In the genomic region with DNA sequence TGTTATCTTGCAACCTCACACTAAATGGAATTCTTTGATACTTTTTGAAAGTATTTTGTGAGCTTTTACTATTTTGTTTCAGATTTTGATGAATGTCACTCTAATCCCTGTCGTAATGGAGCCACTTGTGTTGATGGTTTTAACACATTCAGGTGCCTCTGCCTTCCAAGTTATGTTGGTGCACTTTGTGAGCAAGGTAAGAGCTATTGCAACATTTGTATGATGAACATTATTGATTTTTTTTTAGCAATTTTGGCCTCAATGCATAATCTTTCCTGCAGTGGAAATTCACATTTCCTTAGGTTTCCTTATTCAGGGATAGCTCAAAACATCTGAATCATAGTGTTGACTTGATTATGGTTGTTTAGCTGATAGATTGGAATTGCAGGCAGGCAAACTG, we compare ENCODE assay signal across 2 cellular contexts.
TF ChIP-seq lines count a peak whose summit lies in the region.

No MANE protein-coding gene starts in this region.

TF ChIP-seq in IMR-90, 13 proteins besides CTCF, POLR2A, EP300 and RAD21 (continued from another document):
- TF ChIP-seq MXI1 (IDR thresholded peaks at IDR 0.05; ENCODE audit: borderline replicate concordance, low read depth, low read length) (no peak), ELK1 (IDR thresholded peaks at IDR 0.05; ENCODE audit: borderline replicate concordance, low read depth, low read length) (no peak), FOS (IDR thresholded peaks at IDR 0.05; ENCODE audit: low read depth, low read length) (no peak), RFX5 (IDR thresholded peaks at IDR 0.05; ENCODE audit: low read depth, low read length) (no peak), CHD1 (IDR thresholded peaks at IDR 0.05; ENCODE audit: low read depth, low read length) (no peak), BHLHE40 (IDR thresholded peaks at IDR 0.05; ENCODE audit: low read depth, low read length) (no peak), MAZ (IDR thresholded peaks at IDR 0.05; ENCODE audit: borderline replicate concordance, low read depth, low read length) (no peak), RCOR1 (IDR thresholded peaks at IDR 0.05; ENCODE audit: insufficient replicate concordance, low read length) (no peak)
- TF ChIP-seq, protein P1, sequence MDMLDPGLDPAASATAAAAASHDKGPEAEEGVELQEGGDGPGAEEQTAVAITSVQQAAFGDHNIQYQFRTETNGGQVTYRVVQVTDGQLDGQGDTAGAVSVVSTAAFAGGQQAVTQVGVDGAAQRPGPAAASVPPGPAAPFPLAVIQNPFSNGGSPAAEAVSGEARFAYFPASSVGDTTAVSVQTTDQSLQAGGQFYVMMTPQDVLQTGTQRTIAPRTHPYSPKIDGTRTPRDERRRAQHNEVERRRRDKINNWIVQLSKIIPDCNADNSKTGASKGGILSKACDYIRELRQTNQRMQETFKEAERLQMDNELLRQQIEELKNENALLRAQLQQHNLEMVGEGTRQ (IDR thresholded peaks at IDR 0.05; ENCODE audit: low read depth, low read length), result no peak

TF ChIP-seq in neural cell, 6 proteins besides CTCF, POLR2A, EP300 and RAD21 (continued from another document):
- TF ChIP-seq SMC3 (conservative IDR thresholded peaks at IDR 0.05; ENCODE audit: poor library complexity) (no peak), POLR2AphosphoS5 (IDR thresholded peaks at IDR 0.05) (no peak)
- TF ChIP-seq, protein P2, sequence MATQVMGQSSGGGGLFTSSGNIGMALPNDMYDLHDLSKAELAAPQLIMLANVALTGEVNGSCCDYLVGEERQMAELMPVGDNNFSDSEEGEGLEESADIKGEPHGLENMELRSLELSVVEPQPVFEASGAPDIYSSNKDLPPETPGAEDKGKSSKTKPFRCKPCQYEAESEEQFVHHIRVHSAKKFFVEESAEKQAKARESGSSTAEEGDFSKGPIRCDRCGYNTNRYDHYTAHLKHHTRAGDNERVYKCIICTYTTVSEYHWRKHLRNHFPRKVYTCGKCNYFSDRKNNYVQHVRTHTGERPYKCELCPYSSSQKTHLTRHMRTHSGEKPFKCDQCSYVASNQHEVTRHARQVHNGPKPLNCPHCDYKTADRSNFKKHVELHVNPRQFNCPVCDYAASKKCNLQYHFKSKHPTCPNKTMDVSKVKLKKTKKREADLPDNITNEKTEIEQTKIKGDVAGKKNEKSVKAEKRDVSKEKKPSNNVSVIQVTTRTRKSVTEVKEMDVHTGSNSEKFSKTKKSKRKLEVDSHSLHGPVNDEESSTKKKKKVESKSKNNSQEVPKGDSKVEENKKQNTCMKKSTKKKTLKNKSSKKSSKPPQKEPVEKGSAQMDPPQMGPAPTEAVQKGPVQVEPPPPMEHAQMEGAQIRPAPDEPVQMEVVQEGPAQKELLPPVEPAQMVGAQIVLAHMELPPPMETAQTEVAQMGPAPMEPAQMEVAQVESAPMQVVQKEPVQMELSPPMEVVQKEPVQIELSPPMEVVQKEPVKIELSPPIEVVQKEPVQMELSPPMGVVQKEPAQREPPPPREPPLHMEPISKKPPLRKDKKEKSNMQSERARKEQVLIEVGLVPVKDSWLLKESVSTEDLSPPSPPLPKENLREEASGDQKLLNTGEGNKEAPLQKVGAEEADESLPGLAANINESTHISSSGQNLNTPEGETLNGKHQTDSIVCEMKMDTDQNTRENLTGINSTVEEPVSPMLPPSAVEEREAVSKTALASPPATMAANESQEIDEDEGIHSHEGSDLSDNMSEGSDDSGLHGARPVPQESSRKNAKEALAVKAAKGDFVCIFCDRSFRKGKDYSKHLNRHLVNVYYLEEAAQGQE (IDR thresholded peaks at IDR 0.05; ENCODE audit: borderline replicate concordance), result no peak
